19 cellular contexts compared by ENCODE assay signal in the genomic region with DNA sequence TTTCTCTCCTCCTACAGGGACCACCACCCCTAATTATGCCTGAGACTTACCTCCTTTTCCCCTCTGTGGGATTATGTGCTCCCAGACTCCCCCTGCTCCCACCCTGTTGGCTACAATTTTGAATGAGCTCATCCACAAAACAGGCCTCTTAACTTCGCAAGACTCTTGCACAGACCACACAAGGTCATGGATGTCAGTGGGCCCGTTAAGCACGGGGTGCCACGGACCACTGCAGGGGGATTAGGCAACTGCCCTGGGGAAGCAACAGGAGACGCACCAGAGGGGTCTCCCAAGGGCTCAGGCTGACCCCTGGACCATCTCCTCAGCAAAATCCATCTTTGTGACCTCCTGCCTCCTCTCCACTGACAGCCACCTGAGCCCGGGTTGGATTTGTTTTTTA. TPM values are rescaled to one million over a fixed set of nuclear protein-coding genes. Genes with fewer than 3 reads are reported as not detected.
DNase-seq lines count a peak whose midpoint lies in the region; ATAC-seq, FAIRE-seq and TF ChIP-seq lines count a peak whose summit lies in the region.
"Had no signal": no experiment of that assay in that cellular context is flagged by ENCODE, and none has a peak within 500 bp of the region (broad histone marks: within the 10 kb centered on the region; RNA-seq: fewer than 3 reads in every experiment).

No MANE protein-coding gene starts in this region.

- no peak for TF ChIP-seq POLR2A in GM18505 (IDR thresholded peaks at IDR 0.05; ENCODE audit: borderline replicate concordance, extremely low read depth, insufficient read depth, insufficient read length)

- no peaks in the 10 kb centered on the region for H3K9me3 Mint-ChIP-seq in astrocyte (ENCODE audit: unreplicated experiment)
- no peaks in the 10 kb centered on the region for H3K9me3 Mint-ChIP-seq in osteocyte (ENCODE audit: unreplicated experiment)
- H3K9me3 Mint-ChIP-seq: CD14-positive monocyte; CD8-positive, alpha-beta T cell had no signal

- H3K36me3 Mint-ChIP-seq in astrocyte (ENCODE audit: low read depth, unreplicated experiment) (no peaks in the 10 kb centered on the region), osteocyte (ENCODE audit: unreplicated experiment) (no peaks in the 10 kb centered on the region)
- H3K36me3 Mint-ChIP-seq: CD14-positive monocyte; CD8-positive, alpha-beta T cell had no signal

- no peaks in the 10 kb centered on the region for H3K27me3 ChIP-seq in astrocyte (ENCODE audit: insufficient read depth, low read length)

- no peak overlapping the region for H3K27ac Mint-ChIP-seq in astrocyte (ENCODE audit: unreplicated experiment)
- peak overlapping the region; percentile 36 for H3K27ac Mint-ChIP-seq in osteocyte (ENCODE audit: unreplicated experiment)
- H3K27ac Mint-ChIP-seq: CD14-positive monocyte; CD8-positive, alpha-beta T cell had no signal

- FAIRE-seq in astrocyte (lab: Jason Lieb, UNC) = no peak
- FAIRE-seq: A549, D721Med, G401.6, GM12891, H1 had no signal

- H3K4me1 Mint-ChIP-seq in astrocyte (ENCODE audit: low read depth, unreplicated experiment) = peaks cover 9% of the 10 kb centered on the region
- H3K4me1 Mint-ChIP-seq in osteocyte (ENCODE audit: unreplicated experiment) = peaks cover 45% of the 10 kb centered on the region
- H3K4me1 Mint-ChIP-seq: CD14-positive monocyte had no signal

- no peaks in the 10 kb centered on the region for H3K79me2 ChIP-seq in astrocyte (ENCODE audit: insufficient read depth, low read length)

- DNase-seq in astrocyte (ENCODE audit: low read depth) (peak; percentile 12), iris pigment epithelial cell (ENCODE audit: low read depth) (peak; percentile 45), osteocyte (ENCODE audit: extremely low spot score, unreplicated experiment) (no peak), Right ventricle myocardium inferior (ENCODE audit: missing footprints) (no peak), NCI-H187 (lab: John Stamatoyannopoulos, UW) (no peak)
- DNase-seq: CD8-positive, alpha-beta T cell; COR-L47; DMS153; DMS79 treated with DMSO at 0.1 percent for 48 hours; EL had no signal

- H4K20me1 ChIP-seq in astrocyte (ENCODE audit: insufficient read depth, low read length) = no peaks in the 10 kb centered on the region

- no peaks in the 10 kb centered on the region for H3K9me3 ChIP-seq in astrocyte (ENCODE audit: insufficient read depth, low read depth, low read length)
- H3K9me3 ChIP-seq: A549, HAP-1 had no signal

- no peak for ATAC-seq in Right ventricle myocardium inferior
- ATAC-seq in GM18505 (IDR thresholded peaks at IDR 0.05; ENCODE audit: unreplicated experiment) = no peak
- ATAC-seq: A549; CD8-positive, alpha-beta T cell had no signal

- H3K4me1 ChIP-seq in astrocyte (ENCODE audit: insufficient read depth, low read length) = peaks cover 16% of the 10 kb centered on the region
- H3K4me1 ChIP-seq: A549, HAP-1 had no signal

- H3K4me2 ChIP-seq in astrocyte (ENCODE audit: low read length) = no peak overlapping the region
- H3K4me2 ChIP-seq: A549 had no signal

- TF ChIP-seq CTCF in astrocyte (IDR thresholded peaks at IDR 0.05; ENCODE audit: insufficient read depth, low read depth, low read length) (no peak), osteocyte (IDR thresholded peaks at IDR 0.05) (no peak)

- H2AFZ ChIP-seq in astrocyte (ENCODE audit: low read depth, low read length) = no peak overlapping the region

- H3K27ac ChIP-seq in astrocyte (ENCODE audit: low read depth, low read length) = no peak overlapping the region
- H3K27ac ChIP-seq: A549, HL-60 had no signal

- H3K9ac ChIP-seq in astrocyte (ENCODE audit: low read length) = no peak overlapping the region

- no peak overlapping the region for H3K4me3 ChIP-seq in astrocyte (ENCODE audit: insufficient read depth, low read depth, low read length)
- H3K4me3 ChIP-seq: A549, HAP-1 had no signal

- no peak overlapping the region for H3K4me3 Mint-ChIP-seq in astrocyte (ENCODE audit: unreplicated experiment)
- H3K4me3 Mint-ChIP-seq in osteocyte (ENCODE audit: unreplicated experiment) = no peak overlapping the region
- H3K4me3 Mint-ChIP-seq: CD14-positive monocyte; CD8-positive, alpha-beta T cell had no signal

- H3K27me3 Mint-ChIP-seq in astrocyte (ENCODE audit: low read depth, unreplicated experiment) = peaks cover 15% of the 10 kb centered on the region
- no peaks in the 10 kb centered on the region for H3K27me3 Mint-ChIP-seq in osteocyte (ENCODE audit: unreplicated experiment)

- no peaks in the 10 kb centered on the region for H3K36me3 ChIP-seq in astrocyte (ENCODE audit: insufficient read depth, low read length)
- H3K36me3 ChIP-seq: HAP-1 had no signal

- intact Hi-C loops in Right ventricle myocardium inferior (cut with DNase I) = no loop called here

RNA-seq across cellular contexts. Expression of gene COL13A1, which starts 42.1 kb away (rescaled TPM):
- total RNA-seq in astrocyte (0.65 and 0.86 TPM in 2 replicates), osteocyte (29.2 and 29.9 TPM in 2 replicates), Right ventricle myocardium inferior (1.0 TPM)
- total RNA-seq: CD8-positive, alpha-beta T cell had no signal

Comparison
In these comparisons a context has a peak if more than half of its experiments do, and no peak if none do; other contexts are left out.
1. DNase-seq: peak in astrocyte (single experiment) and iris pigment epithelial cell (single experiment); none in osteocyte (single experiment), Right ventricle myocardium inferior (single experiment) and NCI-H187 (0 of 2).
2. RNA of gene COL13A1, which starts 42.1 kb away (total RNA-seq): 29.2 to 29.9 TPM in osteocyte; 1.0 TPM in Right ventricle myocardium inferior (single experiment) and 0.65 to 0.86 TPM in astrocyte; every median in the first group is over 10 times any median in the second.